Comparison of ENCODE assay signal across 1 cellular context in the genomic region with DNA sequence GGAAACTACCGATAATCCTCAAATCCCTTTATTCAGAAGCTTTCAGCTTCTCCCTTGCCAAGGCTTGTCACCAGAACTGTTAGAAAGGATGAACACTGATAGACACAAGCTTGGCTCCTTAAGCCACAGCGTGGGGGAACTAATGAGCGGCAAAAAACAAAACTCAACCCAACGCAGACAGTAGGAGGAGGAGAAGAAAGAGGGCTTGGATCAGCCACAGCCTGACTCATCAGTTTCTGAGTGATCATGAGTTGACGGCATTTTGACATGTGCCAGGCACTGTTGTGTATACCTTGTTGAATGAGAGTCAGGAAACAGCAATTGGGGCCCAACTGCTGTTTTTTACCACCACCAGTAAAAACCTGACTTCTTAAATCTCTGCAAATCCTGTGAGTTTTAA.
TF ChIP-seq lines count a peak whose summit lies in the region.

No MANE protein-coding gene starts in this region.

TF ChIP-seq in K562, 482 proteins besides CTCF, POLR2A, EP300 and RAD21 (continued from another document and continues in another):
- TF ChIP-seq, protein P1, sequence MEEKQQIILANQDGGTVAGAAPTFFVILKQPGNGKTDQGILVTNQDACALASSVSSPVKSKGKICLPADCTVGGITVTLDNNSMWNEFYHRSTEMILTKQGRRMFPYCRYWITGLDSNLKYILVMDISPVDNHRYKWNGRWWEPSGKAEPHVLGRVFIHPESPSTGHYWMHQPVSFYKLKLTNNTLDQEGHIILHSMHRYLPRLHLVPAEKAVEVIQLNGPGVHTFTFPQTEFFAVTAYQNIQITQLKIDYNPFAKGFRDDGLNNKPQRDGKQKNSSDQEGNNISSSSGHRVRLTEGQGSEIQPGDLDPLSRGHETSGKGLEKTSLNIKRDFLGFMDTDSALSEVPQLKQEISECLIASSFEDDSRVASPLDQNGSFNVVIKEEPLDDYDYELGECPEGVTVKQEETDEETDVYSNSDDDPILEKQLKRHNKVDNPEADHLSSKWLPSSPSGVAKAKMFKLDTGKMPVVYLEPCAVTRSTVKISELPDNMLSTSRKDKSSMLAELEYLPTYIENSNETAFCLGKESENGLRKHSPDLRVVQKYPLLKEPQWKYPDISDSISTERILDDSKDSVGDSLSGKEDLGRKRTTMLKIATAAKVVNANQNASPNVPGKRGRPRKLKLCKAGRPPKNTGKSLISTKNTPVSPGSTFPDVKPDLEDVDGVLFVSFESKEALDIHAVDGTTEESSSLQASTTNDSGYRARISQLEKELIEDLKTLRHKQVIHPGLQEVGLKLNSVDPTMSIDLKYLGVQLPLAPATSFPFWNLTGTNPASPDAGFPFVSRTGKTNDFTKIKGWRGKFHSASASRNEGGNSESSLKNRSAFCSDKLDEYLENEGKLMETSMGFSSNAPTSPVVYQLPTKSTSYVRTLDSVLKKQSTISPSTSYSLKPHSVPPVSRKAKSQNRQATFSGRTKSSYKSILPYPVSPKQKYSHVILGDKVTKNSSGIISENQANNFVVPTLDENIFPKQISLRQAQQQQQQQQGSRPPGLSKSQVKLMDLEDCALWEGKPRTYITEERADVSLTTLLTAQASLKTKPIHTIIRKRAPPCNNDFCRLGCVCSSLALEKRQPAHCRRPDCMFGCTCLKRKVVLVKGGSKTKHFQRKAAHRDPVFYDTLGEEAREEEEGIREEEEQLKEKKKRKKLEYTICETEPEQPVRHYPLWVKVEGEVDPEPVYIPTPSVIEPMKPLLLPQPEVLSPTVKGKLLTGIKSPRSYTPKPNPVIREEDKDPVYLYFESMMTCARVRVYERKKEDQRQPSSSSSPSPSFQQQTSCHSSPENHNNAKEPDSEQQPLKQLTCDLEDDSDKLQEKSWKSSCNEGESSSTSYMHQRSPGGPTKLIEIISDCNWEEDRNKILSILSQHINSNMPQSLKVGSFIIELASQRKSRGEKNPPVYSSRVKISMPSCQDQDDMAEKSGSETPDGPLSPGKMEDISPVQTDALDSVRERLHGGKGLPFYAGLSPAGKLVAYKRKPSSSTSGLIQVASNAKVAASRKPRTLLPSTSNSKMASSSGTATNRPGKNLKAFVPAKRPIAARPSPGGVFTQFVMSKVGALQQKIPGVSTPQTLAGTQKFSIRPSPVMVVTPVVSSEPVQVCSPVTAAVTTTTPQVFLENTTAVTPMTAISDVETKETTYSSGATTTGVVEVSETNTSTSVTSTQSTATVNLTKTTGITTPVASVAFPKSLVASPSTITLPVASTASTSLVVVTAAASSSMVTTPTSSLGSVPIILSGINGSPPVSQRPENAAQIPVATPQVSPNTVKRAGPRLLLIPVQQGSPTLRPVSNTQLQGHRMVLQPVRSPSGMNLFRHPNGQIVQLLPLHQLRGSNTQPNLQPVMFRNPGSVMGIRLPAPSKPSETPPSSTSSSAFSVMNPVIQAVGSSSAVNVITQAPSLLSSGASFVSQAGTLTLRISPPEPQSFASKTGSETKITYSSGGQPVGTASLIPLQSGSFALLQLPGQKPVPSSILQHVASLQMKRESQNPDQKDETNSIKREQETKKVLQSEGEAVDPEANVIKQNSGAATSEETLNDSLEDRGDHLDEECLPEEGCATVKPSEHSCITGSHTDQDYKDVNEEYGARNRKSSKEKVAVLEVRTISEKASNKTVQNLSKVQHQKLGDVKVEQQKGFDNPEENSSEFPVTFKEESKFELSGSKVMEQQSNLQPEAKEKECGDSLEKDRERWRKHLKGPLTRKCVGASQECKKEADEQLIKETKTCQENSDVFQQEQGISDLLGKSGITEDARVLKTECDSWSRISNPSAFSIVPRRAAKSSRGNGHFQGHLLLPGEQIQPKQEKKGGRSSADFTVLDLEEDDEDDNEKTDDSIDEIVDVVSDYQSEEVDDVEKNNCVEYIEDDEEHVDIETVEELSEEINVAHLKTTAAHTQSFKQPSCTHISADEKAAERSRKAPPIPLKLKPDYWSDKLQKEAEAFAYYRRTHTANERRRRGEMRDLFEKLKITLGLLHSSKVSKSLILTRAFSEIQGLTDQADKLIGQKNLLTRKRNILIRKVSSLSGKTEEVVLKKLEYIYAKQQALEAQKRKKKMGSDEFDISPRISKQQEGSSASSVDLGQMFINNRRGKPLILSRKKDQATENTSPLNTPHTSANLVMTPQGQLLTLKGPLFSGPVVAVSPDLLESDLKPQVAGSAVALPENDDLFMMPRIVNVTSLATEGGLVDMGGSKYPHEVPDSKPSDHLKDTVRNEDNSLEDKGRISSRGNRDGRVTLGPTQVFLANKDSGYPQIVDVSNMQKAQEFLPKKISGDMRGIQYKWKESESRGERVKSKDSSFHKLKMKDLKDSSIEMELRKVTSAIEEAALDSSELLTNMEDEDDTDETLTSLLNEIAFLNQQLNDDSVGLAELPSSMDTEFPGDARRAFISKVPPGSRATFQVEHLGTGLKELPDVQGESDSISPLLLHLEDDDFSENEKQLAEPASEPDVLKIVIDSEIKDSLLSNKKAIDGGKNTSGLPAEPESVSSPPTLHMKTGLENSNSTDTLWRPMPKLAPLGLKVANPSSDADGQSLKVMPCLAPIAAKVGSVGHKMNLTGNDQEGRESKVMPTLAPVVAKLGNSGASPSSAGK (IDR thresholded peaks at IDR 0.05): peak; percentile 69
- TF ChIP-seq ZNF217 (CRISPR knock-in tag; IDR thresholded peaks at IDR 0.05): no peak
- TF ChIP-seq LCOR (CRISPR knock-in tag; IDR thresholded peaks at IDR 0.05): no peak
- TF ChIP-seq TCF7L2 (IDR thresholded peaks at IDR 0.05; ENCODE audit: low read depth, low read length): no peak
- TF ChIP-seq C11orf30 (IDR thresholded peaks at IDR 0.05; ENCODE audit: low read depth): peak; percentile 95
- peak; percentile 86 for TF ChIP-seq NFE2 (IDR thresholded peaks at IDR 0.05; ENCODE audit: low read depth)
- TF ChIP-seq ZNF197 (CRISPR knock-in tag; IDR thresholded peaks at IDR 0.05; ENCODE audit: low read depth): no peak
- no peak for TF ChIP-seq ZNF354B (CRISPR knock-in tag; IDR thresholded peaks at IDR 0.05)
- TF ChIP-seq, protein P2, sequence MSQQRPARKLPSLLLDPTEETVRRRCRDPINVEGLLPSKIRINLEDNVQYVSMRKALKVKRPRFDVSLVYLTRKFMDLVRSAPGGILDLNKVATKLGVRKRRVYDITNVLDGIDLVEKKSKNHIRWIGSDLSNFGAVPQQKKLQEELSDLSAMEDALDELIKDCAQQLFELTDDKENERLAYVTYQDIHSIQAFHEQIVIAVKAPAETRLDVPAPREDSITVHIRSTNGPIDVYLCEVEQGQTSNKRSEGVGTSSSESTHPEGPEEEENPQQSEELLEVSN (IDR thresholded peaks at IDR 0.05; ENCODE audit: borderline replicate concordance in 1 of 2, extremely low read depth in 1 of 2, insufficient read depth in 1 of 2, insufficient read length in 1 of 2, low read depth in 1 of 2, low read length in 1 of 2, poor library complexity in 1 of 2, severe bottlenecking in 1 of 2): peak; percentile 13 to 42
- TF ChIP-seq RBBP5 (IDR thresholded peaks at IDR 0.05; ENCODE audit: borderline replicate concordance, insufficient read depth, low read length, poor library complexity, severe bottlenecking): no peak
- TF ChIP-seq NBN (IDR thresholded peaks at IDR 0.05; ENCODE audit: low read depth): no peak
- no peak for TF ChIP-seq PURB (CRISPR knock-in tag; IDR thresholded peaks at IDR 0.05; ENCODE audit: low read depth)
- no peak for TF ChIP-seq HDAC8 (tag; IDR thresholded peaks at IDR 0.05)
- TF ChIP-seq SRSF9 (IDR thresholded peaks at IDR 0.05; ENCODE audit: borderline replicate concordance, low read depth, low read length): no peak
- TF ChIP-seq RBM34 (IDR thresholded peaks at IDR 0.05; ENCODE audit: borderline replicate concordance, insufficient read depth, low read length): no peak
- peak; percentile 79; the same call in 1 of the 2 replicates for TF ChIP-seq BACH1 (tag; IDR thresholded peaks at IDR 0.05)
- no peak for TF ChIP-seq MTA1 (IDR thresholded peaks at IDR 0.05; ENCODE audit: borderline replicate concordance)
- TF ChIP-seq ZFX (CRISPR knock-in tag; IDR thresholded peaks at IDR 0.05): no peak
- no peak for TF ChIP-seq GATAD2B (IDR thresholded peaks at IDR 0.05; ENCODE audit: borderline replicate concordance)
- TF ChIP-seq ZC3H8 (IDR thresholded peaks at IDR 0.05): no peak
- TF ChIP-seq MEIS2 (IDR thresholded peaks at IDR 0.05; ENCODE audit: partially characterized antibody): peak; percentile 68
- peak; percentile 21; the same call in 1 of the 2 replicates for TF ChIP-seq SOX6 (IDR thresholded peaks at IDR 0.05)
- TF ChIP-seq, protein P3, sequence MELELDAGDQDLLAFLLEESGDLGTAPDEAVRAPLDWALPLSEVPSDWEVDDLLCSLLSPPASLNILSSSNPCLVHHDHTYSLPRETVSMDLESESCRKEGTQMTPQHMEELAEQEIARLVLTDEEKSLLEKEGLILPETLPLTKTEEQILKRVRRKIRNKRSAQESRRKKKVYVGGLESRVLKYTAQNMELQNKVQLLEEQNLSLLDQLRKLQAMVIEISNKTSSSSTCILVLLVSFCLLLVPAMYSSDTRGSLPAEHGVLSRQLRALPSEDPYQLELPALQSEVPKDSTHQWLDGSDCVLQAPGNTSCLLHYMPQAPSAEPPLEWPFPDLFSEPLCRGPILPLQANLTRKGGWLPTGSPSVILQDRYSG (tag; conservative IDR thresholded peaks at IDR 0.05; ENCODE audit: low read depth): no peak
- TF ChIP-seq, protein P4, sequence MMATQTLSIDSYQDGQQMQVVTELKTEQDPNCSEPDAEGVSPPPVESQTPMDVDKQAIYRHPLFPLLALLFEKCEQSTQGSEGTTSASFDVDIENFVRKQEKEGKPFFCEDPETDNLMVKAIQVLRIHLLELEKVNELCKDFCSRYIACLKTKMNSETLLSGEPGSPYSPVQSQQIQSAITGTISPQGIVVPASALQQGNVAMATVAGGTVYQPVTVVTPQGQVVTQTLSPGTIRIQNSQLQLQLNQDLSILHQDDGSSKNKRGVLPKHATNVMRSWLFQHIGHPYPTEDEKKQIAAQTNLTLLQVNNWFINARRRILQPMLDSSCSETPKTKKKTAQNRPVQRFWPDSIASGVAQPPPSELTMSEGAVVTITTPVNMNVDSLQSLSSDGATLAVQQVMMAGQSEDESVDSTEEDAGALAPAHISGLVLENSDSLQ (IDR thresholded peaks at IDR 0.05): peak; percentile 76
- TF ChIP-seq TAF1 (IDR thresholded peaks at IDR 0.05; ENCODE audit: control insufficient read depth, extremely low read depth, insufficient read depth, low read length, severe bottlenecking): no peak
- TF ChIP-seq, protein P5, sequence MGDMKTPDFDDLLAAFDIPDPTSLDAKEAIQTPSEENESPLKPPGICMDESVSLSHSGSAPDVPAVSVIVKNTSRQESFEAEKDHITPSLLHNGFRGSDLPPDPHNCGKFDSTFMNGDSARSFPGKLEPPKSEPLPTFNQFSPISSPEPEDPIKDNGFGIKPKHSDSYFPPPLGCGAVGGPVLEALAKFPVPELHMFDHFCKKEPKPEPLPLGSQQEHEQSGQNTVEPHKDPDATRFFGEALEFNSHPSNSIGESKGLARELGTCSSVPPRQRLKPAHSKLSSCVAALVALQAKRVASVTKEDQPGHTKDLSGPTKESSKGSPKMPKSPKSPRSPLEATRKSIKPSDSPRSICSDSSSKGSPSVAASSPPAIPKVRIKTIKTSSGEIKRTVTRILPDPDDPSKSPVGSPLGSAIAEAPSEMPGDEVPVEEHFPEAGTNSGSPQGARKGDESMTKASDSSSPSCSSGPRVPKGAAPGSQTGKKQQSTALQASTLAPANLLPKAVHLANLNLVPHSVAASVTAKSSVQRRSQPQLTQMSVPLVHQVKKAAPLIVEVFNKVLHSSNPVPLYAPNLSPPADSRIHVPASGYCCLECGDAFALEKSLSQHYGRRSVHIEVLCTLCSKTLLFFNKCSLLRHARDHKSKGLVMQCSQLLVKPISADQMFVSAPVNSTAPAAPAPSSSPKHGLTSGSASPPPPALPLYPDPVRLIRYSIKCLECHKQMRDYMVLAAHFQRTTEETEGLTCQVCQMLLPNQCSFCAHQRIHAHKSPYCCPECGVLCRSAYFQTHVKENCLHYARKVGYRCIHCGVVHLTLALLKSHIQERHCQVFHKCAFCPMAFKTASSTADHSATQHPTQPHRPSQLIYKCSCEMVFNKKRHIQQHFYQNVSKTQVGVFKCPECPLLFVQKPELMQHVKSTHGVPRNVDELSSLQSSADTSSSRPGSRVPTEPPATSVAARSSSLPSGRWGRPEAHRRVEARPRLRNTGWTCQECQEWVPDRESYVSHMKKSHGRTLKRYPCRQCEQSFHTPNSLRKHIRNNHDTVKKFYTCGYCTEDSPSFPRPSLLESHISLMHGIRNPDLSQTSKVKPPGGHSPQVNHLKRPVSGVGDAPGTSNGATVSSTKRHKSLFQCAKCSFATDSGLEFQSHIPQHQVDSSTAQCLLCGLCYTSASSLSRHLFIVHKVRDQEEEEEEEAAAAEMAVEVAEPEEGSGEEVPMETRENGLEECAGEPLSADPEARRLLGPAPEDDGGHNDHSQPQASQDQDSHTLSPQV (IDR thresholded peaks at IDR 0.05): 0 out of 2 replicates have a peak, but pooled peaks have one; percentile 60
- no peak for TF ChIP-seq SP1 (CRISPR knock-in tag; IDR thresholded peaks at IDR 0.05)
- no peak for TF ChIP-seq PHF8 (IDR thresholded peaks at IDR 0.05; ENCODE audit: borderline replicate concordance, low read length)
- peak; percentile 98 for TF ChIP-seq ZNF316 (IDR thresholded peaks at IDR 0.05)
- no peak for TF ChIP-seq RBM25 (IDR thresholded peaks at IDR 0.05; ENCODE audit: low read depth, low read length, severe bottlenecking)
- TF ChIP-seq ERF (CRISPR knock-in tag; IDR thresholded peaks at IDR 0.05): no peak
- TF ChIP-seq TCF7 (IDR thresholded peaks at IDR 0.05; ENCODE audit: borderline replicate concordance): no peak
- peak; percentile 57; the same call in 1 of the 2 replicates for TF ChIP-seq JUND (IDR thresholded peaks at IDR 0.05; ENCODE audit: borderline replicate concordance, low read depth, low read length)
- peak; percentile 70; the same call in 1 of the 3 replicates for TF ChIP-seq JUND (tag; IDR thresholded peaks at IDR 0.05; ENCODE audit: borderline replicate concordance, low read depth, low read length)
- TF ChIP-seq NR2C1 (IDR thresholded peaks at IDR 0.05): no peak
- TF ChIP-seq NR2C1 (tag; IDR thresholded peaks at IDR 0.05): no peak
- no peak for TF ChIP-seq MCM2 (IDR thresholded peaks at IDR 0.05; ENCODE audit: low read depth)
- TF ChIP-seq ZNF253 (CRISPR knock-in tag; conservative IDR thresholded peaks at IDR 0.05): no peak
- no peak for TF ChIP-seq YY1 (IDR thresholded peaks at IDR 0.05; ENCODE audit: borderline replicate concordance in 1 of 3, control insufficient read depth in 1 of 3, extremely low read depth in 1 of 3, insufficient read depth in 3 of 3, insufficient read length in 1 of 3, insufficient replicate concordance in 2 of 3, low read depth in 1 of 3, low read length in 2 of 3)
- TF ChIP-seq, protein P6, sequence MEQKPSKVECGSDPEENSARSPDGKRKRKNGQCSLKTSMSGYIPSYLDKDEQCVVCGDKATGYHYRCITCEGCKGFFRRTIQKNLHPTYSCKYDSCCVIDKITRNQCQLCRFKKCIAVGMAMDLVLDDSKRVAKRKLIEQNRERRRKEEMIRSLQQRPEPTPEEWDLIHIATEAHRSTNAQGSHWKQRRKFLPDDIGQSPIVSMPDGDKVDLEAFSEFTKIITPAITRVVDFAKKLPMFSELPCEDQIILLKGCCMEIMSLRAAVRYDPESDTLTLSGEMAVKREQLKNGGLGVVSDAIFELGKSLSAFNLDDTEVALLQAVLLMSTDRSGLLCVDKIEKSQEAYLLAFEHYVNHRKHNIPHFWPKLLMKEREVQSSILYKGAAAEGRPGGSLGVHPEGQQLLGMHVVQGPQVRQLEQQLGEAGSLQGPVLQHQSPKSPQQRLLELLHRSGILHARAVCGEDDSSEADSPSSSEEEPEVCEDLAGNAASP (IDR thresholded peaks at IDR 0.05): no peak
- no peak for TF ChIP-seq PTRF (tag; IDR thresholded peaks at IDR 0.05)
- TF ChIP-seq MYC (IDR thresholded peaks at IDR 0.05; ENCODE audit: low read depth, low read length): peak; percentile 39; the same call in 1 of the 2 replicates
- TF ChIP-seq MYC (CRISPR knock-in tag; IDR thresholded peaks at IDR 0.05; ENCODE audit: borderline replicate concordance, low read depth): no peak
